In the genomic region with DNA sequence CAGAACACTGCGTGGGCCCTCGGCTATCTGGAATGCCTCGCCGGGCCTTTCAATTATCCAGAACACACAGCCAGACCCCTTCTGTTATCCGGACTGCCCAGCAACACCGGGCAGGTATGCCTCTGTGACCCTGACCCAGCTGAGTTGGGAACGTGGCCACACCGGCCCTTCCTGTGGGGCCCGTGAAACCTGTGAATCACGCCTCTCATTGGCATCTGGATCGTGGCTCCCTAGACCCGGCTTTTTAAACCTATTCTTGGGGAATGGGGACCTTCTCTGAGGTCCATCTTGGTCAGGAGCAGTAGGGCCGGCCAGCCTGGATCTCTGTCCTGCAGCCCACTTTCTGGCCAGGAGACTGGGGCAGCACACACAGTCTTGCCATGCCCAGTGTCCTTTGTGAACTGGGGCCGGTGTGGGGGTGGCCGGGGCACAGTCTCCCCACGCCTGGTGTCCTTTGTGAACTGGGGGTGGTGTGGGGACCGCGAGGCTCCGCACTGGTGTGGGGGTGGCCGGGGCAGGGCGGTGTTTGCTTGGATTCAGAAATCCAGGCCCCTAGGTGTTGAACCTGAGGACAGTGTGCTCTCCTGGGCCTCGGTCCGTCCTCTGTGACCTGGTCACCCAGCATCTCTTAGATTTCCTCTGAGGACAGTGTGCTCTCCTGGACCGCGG, we compare ENCODE assay signal across 25 cellular contexts. TPM values are rescaled to one million over a fixed set of nuclear protein-coding genes. Genes with fewer than 3 reads are reported as not detected.
DNase-seq lines count a peak whose midpoint lies in the region; ATAC-seq and TF ChIP-seq lines count a peak whose summit lies in the region.
"Had no signal": no experiment of that assay in that cellular context is flagged by ENCODE, and none has a peak within 500 bp of the region (broad histone marks: within the 10 kb centered on the region; RNA-seq: fewer than 3 reads in every experiment).

No MANE protein-coding gene starts in this region.

- peaks cover 58% of the 10 kb centered on the region for H4K20me1 ChIP-seq in GM23338 (replicated peaks; ENCODE audit: insufficient read depth)
- H4K20me1 ChIP-seq in hepatocyte (ENCODE audit: insufficient read depth, poor library complexity, severe bottlenecking) = peaks cover 2% of the 10 kb centered on the region

- peaks cover 49% of the 10 kb centered on the region for H3K4me1 ChIP-seq in GM23338 (ENCODE audit: insufficient read depth)
- peaks cover 69% of the 10 kb centered on the region for H3K4me1 ChIP-seq in body of pancreas
- H3K4me1 ChIP-seq in hepatocyte (ENCODE audit: insufficient read depth) = peaks cover 19% of the 10 kb centered on the region

- DNase-seq in GM23338 (ENCODE audit: low spot score) (no peak), body of pancreas (peak in 2 of 4 donors; percentile 18 to 26), hepatocyte (ENCODE audit: low spot score) (peak; percentile 3), posterior vena cava (ENCODE audit: low spot score) (peak; percentile 76), Calu3 (no peak), GM13976 (ENCODE audit: low spot score) (no peak), NK-92 (lab: John Stamatoyannopoulos, UW; ENCODE audit: unreplicated experiment) (no peak)
- no peak for DNase-seq in T-helper 2 cell treated with Interferon-gamma antibody and Interleukin-4, amounts not matched to agents 5 μg/mL and 100 μg/mL, for 36 hours (ENCODE audit: low spot score)
- DNase-seq: activated CD4-positive, alpha-beta T cell treated with anti-CD3 and anti-CD28 coated beads for 48 hours; activated naive CD4-positive, alpha-beta T cell treated with anti-CD3 and anti-CD28 coated beads, Interleukin-2, amount 10 ng/mL, durations not matched to agents 7 days and 5 days; amniotic stem cell; CD8-positive, alpha-beta T cell; dermis blood vessel endothelial cell; DMS153; GDM1; Karpas-422; NCI-H187; NCI-H526 treated with DMSO at 0.1 percent for 48 hours; RPMI8226; SK-N-SH; stimulated activated CD4-positive, alpha-beta T cell treated with anti-CD3 and anti-CD28 coated beads, Interleukin-1b, Interleukin-23, amount 100 ng/mL, for 48 hours; T-helper 2 cell had no signal

- BruUV-seq in Calu3 (replicated peaks; lab: Mats Ljungman, UMichigan) = no TSS peak

- TF ChIP-seq CTCF in GM23338 (conservative IDR thresholded peaks at IDR 0.05; ENCODE audit: low read depth in 2 of 2) (no peak), body of pancreas (IDR thresholded peaks at IDR 0.05) (no peak), hepatocyte (IDR thresholded peaks at IDR 0.05; ENCODE audit: poor library complexity) (no peak), Calu3 (IDR thresholded peaks at IDR 0.05; ENCODE audit: unreplicated experiment) (no peak), GM13976 (IDR thresholded peaks at IDR 0.05; ENCODE audit: borderline replicate concordance, control extremely low read depth, extremely low read depth, insufficient read depth, missing control alignments) (no peak)

- no peaks in the 10 kb centered on the region for H3K9me3 Mint-ChIP-seq in GM23338
- H3K9me3 Mint-ChIP-seq in Calu3 (ENCODE audit: low read depth, unreplicated experiment) = no peaks in the 10 kb centered on the region
- H3K9me3 Mint-ChIP-seq in T-helper 2 cell treated with Interferon-gamma antibody and Interleukin-4, amounts not matched to agents 5 μg/mL and 100 μg/mL, for 36 hours = no peaks in the 10 kb centered on the region
- H3K9me3 Mint-ChIP-seq: activated naive CD4-positive, alpha-beta T cell treated with anti-CD3 and anti-CD28 coated beads, Interleukin-2, amount 10 ng/mL, durations not matched to agents 7 days and 5 days; CD8-positive, alpha-beta T cell had no signal

- no peak for TF ChIP-seq POLR2A in body of pancreas (IDR thresholded peaks at IDR 0.05)

- intact Hi-C loops in body of pancreas (cut with DNase I) = loop anchor here (10.0 kb wide), 1 partner anchor 91 kb away; no protein-coding TSS in a partner anchor
- intact Hi-C loops in posterior vena cava (cut with DNase I) = no loop called here
- intact Hi-C loops in Calu3 (cut with micrococcal nuclease; ENCODE audit: unreplicated experiment) = no loop called here

- H3K4me3 Mint-ChIP-seq in GM23338 (0 out of 3 replicates have a peak overlapping the region, but pooled peaks have one; percentile 17), Calu3 (ENCODE audit: low read depth, unreplicated experiment) (no peak overlapping the region)
- H3K4me3 Mint-ChIP-seq in T-helper 2 cell treated with Interferon-gamma antibody and Interleukin-4, amounts not matched to agents 5 μg/mL and 100 μg/mL, for 36 hours = no peak overlapping the region
- H3K4me3 Mint-ChIP-seq: activated naive CD4-positive, alpha-beta T cell treated with anti-CD3 and anti-CD28 coated beads, Interleukin-2, amount 10 ng/mL, durations not matched to agents 7 days and 5 days; CD8-positive, alpha-beta T cell had no signal

- no peaks in the 10 kb centered on the region for H3K9me2 ChIP-seq in GM23338 (ENCODE audit: insufficient read depth)
- H3K9me2 ChIP-seq in hepatocyte (replicated peaks; ENCODE audit: insufficient read depth) = no peaks in the 10 kb centered on the region
- H3K9me2 ChIP-seq: SK-N-SH had no signal

- H3K36me3 ChIP-seq in GM23338 (ENCODE audit: insufficient read depth) (no peaks in the 10 kb centered on the region), body of pancreas (replicated peaks in 1 of 2; ENCODE audit: insufficient read depth in 1 of 2, low read depth in 2 of 2) (no peaks in the 10 kb centered on the region), hepatocyte (replicated peaks; ENCODE audit: insufficient read depth, low read depth) (no peaks in the 10 kb centered on the region)
- H3K36me3 ChIP-seq: cardiac muscle cell had no signal

- H3K36me3 Mint-ChIP-seq in GM23338 (ENCODE audit: low read depth) (peaks cover 7% of the 10 kb centered on the region), Calu3 (ENCODE audit: insufficient read depth, unreplicated experiment) (no peaks in the 10 kb centered on the region)
- H3K36me3 Mint-ChIP-seq in T-helper 2 cell treated with Interferon-gamma antibody and Interleukin-4, amounts not matched to agents 5 μg/mL and 100 μg/mL, for 36 hours (ENCODE audit: low read depth) = no peaks in the 10 kb centered on the region
- H3K36me3 Mint-ChIP-seq: activated naive CD4-positive, alpha-beta T cell treated with anti-CD3 and anti-CD28 coated beads, Interleukin-2, amount 10 ng/mL, durations not matched to agents 7 days and 5 days; CD8-positive, alpha-beta T cell had no signal

- CTCF ChIA-PET in Calu3 (lab: Charles Lee) = no interaction called here

- peaks cover 99% of the 10 kb centered on the region for H3K79me2 ChIP-seq in GM23338 (replicated peaks; ENCODE audit: insufficient read depth)
- H3K79me2 ChIP-seq in hepatocyte = peaks cover 79% of the 10 kb centered on the region

- H3K4me1 Mint-ChIP-seq in GM23338 (peaks cover 64% of the 10 kb centered on the region), Calu3 (ENCODE audit: low read depth, unreplicated experiment) (peaks cover 2% of the 10 kb centered on the region)
- H3K4me1 Mint-ChIP-seq in T-helper 2 cell treated with Interferon-gamma antibody and Interleukin-4, amounts not matched to agents 5 μg/mL and 100 μg/mL, for 36 hours (ENCODE audit: low read depth) = no peaks in the 10 kb centered on the region
- H3K4me1 Mint-ChIP-seq: activated naive CD4-positive, alpha-beta T cell treated with anti-CD3 and anti-CD28 coated beads, Interleukin-2, amount 10 ng/mL, durations not matched to agents 7 days and 5 days had no signal

- H3K27me3 ChIP-seq in GM23338 (ENCODE audit: insufficient read depth) (no peaks in the 10 kb centered on the region), body of pancreas (no peaks in the 10 kb centered on the region), hepatocyte (no peaks in the 10 kb centered on the region)
- H3K27me3 ChIP-seq: cardiac muscle cell had no signal

- H3K4me2 ChIP-seq in GM23338 (peak overlapping the region; percentile 66), hepatocyte (no peak overlapping the region)
- H3K4me2 ChIP-seq: A549, SK-N-SH had no signal

- H3F3A ChIP-seq in GM23338 (replicated peaks; ENCODE audit: low read depth) = 0 out of 2 replicates have a peak, but pooled peaks cover 6% of the 10 kb centered on the region

- no peak overlapping the region for H2AFZ ChIP-seq in GM23338
- no peak overlapping the region for H2AFZ ChIP-seq in hepatocyte

- H3K27ac ChIP-seq in GM23338 (ENCODE audit: low read depth) = peak overlapping the region; percentile 13
- H3K27ac ChIP-seq in body of pancreas = peak overlapping the region in 3 of 4 donors; percentile 56 to 80 (median 63)
- no peak overlapping the region for H3K27ac ChIP-seq in hepatocyte
- H3K27ac ChIP-seq: skin epidermis had no signal

- no peaks in the 10 kb centered on the region for H3K9me3 ChIP-seq in body of pancreas
- H3K9me3 ChIP-seq in hepatocyte (ENCODE audit: low read depth) = no peaks in the 10 kb centered on the region
- H3K9me3 ChIP-seq: A549, SK-N-SH had no signal

- ATAC-seq in GM23338 = no peak
- peak; percentile 38 for ATAC-seq in body of pancreas
- ATAC-seq: A549; CD8-positive, alpha-beta T cell had no signal

- peaks cover 17% of the 10 kb centered on the region for H3K27me3 Mint-ChIP-seq in GM23338 (ENCODE audit: insufficient read depth, low read depth, poor library complexity)
- no peaks in the 10 kb centered on the region for H3K27me3 Mint-ChIP-seq in Calu3 (ENCODE audit: unreplicated experiment)
- H3K27me3 Mint-ChIP-seq in T-helper 2 cell treated with Interferon-gamma antibody and Interleukin-4, amounts not matched to agents 5 μg/mL and 100 μg/mL, for 36 hours (ENCODE audit: low read depth) = no peaks in the 10 kb centered on the region
- H3K27me3 Mint-ChIP-seq: activated naive CD4-positive, alpha-beta T cell treated with anti-CD3 and anti-CD28 coated beads, Interleukin-2, amount 10 ng/mL, durations not matched to agents 7 days and 5 days had no signal

- 27 to 46% methylated on average over 2 to 23 of the region's 25 CpGs for WGBS in body of pancreas, 2 donors
- WGBS in hepatocyte (ENCODE audit: low lambda C conversion rate, missing lambda C conversion rate) = 87% methylated on average over 17 of the region's 25 CpGs

- peak overlapping the region; percentile 83; the same call in 1 of the 2 replicates for H3K27ac Mint-ChIP-seq in GM23338
- H3K27ac Mint-ChIP-seq in Calu3 (ENCODE audit: unreplicated experiment) = no peak overlapping the region
- no peak overlapping the region for H3K27ac Mint-ChIP-seq in T-helper 2 cell treated with Interferon-gamma antibody and Interleukin-4, amounts not matched to agents 5 μg/mL and 100 μg/mL, for 36 hours
- H3K27ac Mint-ChIP-seq: activated naive CD4-positive, alpha-beta T cell treated with anti-CD3 and anti-CD28 coated beads, Interleukin-2, amount 10 ng/mL, durations not matched to agents 7 days and 5 days; CD8-positive, alpha-beta T cell had no signal

- H3K4me3 ChIP-seq in GM23338 = peak overlapping the region; percentile 17; the same call in 1 of the 2 replicates
- no peak overlapping the region for H3K4me3 ChIP-seq in body of pancreas
- H3K4me3 ChIP-seq in hepatocyte = no peak overlapping the region
- H3K4me3 ChIP-seq: A549, cardiac muscle cell, skin epidermis had no signal

- in situ Hi-C loops in GM13976 (cut with MboI; ENCODE audit: low sequenced_read_pairs, unreplicated experiment) = no loop called here

RNA-seq across cellular contexts. Expression of gene COL18A1, which starts 11.1 kb away (rescaled TPM):
- 287 and 430 TPM in 2 replicates for total RNA-seq in GM23338 (2014; rRNA removed; shearing (Covaris generic))
- polyA plus RNA-seq in GM23338 (2016; fragmentation: Nextera tagmentation; extraction: Ambion mirVana) = 38.4 and 45.1 TPM in 2 replicates
- total RNA-seq in body of pancreas = 100 to 1,000 TPM; 108 to 284 TPM
- 67.3 and 97.1 TPM in 2 replicates for total RNA-seq in hepatocyte
- 140 and 178 TPM in 2 replicates for polyA plus RNA-seq in hepatocyte
- 100 to 1,000 TPM; 117 to 133 TPM for total RNA-seq in posterior vena cava
- 54.5 and 82.9 TPM in 2 replicates for total RNA-seq in Calu3 (2022)

Comparison
In these comparisons a context has a peak if more than half of its experiments do, and no peak if none do; other contexts are left out.
1. DNase-seq: peak in hepatocyte (single experiment) and posterior vena cava (single experiment); none in GM23338 (single experiment), Calu3 (single experiment), GM13976 (single experiment), T-helper 2 cell treated with Interferon-gamma antibody and Interleukin-4, amounts not matched to agents 5 μg/mL and 100 μg/mL, for 36 hours (single experiment) and NK-92 (single experiment).